ENCODE assay signal across 8 cellular contexts in the genomic region with DNA sequence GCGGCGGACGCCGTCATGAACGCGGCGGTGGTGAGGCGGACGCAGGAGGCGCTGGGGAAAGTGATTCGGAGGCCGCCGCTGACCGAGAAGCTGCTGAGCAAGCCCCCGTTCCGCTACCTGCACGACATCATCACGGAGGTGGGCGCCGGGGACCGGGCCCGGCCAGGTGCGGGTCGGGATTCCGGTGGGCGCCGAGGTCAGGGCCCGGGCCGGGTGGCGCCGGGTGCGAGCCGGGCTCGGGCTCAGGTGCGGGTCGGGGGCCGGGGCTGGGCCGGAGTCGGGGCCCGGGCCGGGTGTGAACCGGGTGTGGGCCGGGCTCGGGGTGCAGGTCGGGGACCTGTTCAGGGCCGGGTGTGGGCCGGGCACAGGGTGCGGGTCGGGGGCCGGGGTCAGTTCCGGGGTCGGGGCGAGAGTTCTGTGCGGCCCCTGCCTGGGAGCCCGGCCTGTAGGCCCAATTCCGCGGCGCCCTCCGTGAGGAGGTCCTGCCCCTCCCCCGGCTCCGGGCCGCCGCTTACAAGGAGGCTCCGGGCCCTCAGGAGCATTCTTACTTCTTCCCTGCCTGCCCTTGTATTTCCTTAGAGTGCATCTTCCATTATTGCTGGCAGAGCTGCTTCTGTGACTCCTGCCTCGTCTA. TPM values are rescaled to one million over a fixed set of nuclear protein-coding genes. Genes with fewer than 3 reads are reported as not detected.
DNase-seq lines count a peak whose midpoint lies in the region; ATAC-seq and TF ChIP-seq lines count a peak whose summit lies in the region.

No MANE protein-coding gene starts in this region.

- H3K27me3 ChIP-seq in thymus (ENCODE audit: control insufficient read depth, insufficient read depth), result no peaks in the 10 kb centered on the region

- intact Hi-C loops in Calu3 (cut with micrococcal nuclease; ENCODE audit: unreplicated experiment) (loop anchor here (5.0 kb wide), 1 partner anchor 33 kb away; the partner anchor contains the start of gene PER2), posterior vena cava (cut with DNase I) (no loop called here)

- DNase-seq in Calu3 (no peak), HK-2 (ENCODE audit: unreplicated experiment) (peak; percentile 13), astrocyte of the hippocampus (ENCODE audit: low read depth, low spot score) (peak; percentile 36), left kidney (ENCODE audit: low read depth, low spot score) (peak; percentile 46), NCI-H2029 (lab: John Stamatoyannopoulos, UW) (no peak), posterior vena cava (ENCODE audit: low spot score) (no peak)

- H3K36me3 Mint-ChIP-seq in Calu3 (ENCODE audit: insufficient read depth, unreplicated experiment), result peaks cover 19% of the 10 kb centered on the region

- TF ChIP-seq CTCF in Calu3 (IDR thresholded peaks at IDR 0.05; ENCODE audit: unreplicated experiment), result no peak

- no peaks in the 10 kb centered on the region for H3K9me3 Mint-ChIP-seq in Calu3 (ENCODE audit: low read depth, unreplicated experiment)

- no peak overlapping the region for H3K27ac ChIP-seq in thymus (ENCODE audit: low read depth)

- no peaks in the 10 kb centered on the region for H3K27me3 Mint-ChIP-seq in Calu3 (ENCODE audit: unreplicated experiment)

- H3K27ac Mint-ChIP-seq in Calu3 (ENCODE audit: unreplicated experiment), result peak overlapping the region; percentile 85

- WGBS in thymus, result 3% methylated on average over 65 of the region's 65 CpGs

- H3K4me3 Mint-ChIP-seq in Calu3 (ENCODE audit: low read depth, unreplicated experiment), result peak overlapping the region; percentile 72

- BruUV-seq in Calu3 (replicated peaks; lab: Mats Ljungman, UMichigan), result no TSS peak

- H3K4me1 Mint-ChIP-seq in Calu3 (ENCODE audit: low read depth, unreplicated experiment), result peaks cover 9% of the 10 kb centered on the region

- no peaks in the 10 kb centered on the region for H3K4me1 ChIP-seq in thymus (ENCODE audit: control insufficient read depth, insufficient read depth, low read length)

- CTCF ChIA-PET in Calu3 (lab: Charles Lee), result no interaction called here

- no peaks in the 10 kb centered on the region for H3K9me3 ChIP-seq in thymus (ENCODE audit: control insufficient read depth)

- peak overlapping the region; percentile 83 for H3K4me3 ChIP-seq in thymus (ENCODE audit: low read length)

- ATAC-seq in GM21360 (IDR thresholded peaks at IDR 0.05; ENCODE audit: unreplicated experiment), result peak; percentile 21

- no peaks in the 10 kb centered on the region for H3K36me3 ChIP-seq in thymus (ENCODE audit: control insufficient read depth, insufficient read depth)

RNA-seq across cellular contexts. Expression of gene TRAF3IP1, which starts 0.4 kb away (rescaled TPM):
- total RNA-seq in Calu3 (2022) (18.6 and 21.2 TPM in 2 replicates), posterior vena cava (10 to 100 TPM; 27.1 to 37.2 TPM)
- 5.1 TPM for polyA plus RNA-seq in thymus

RNA-seq across cellular contexts. Expression of gene PER2, which starts 32.4 kb away (rescaled TPM):
- 14.0 and 14.8 TPM in 2 replicates for total RNA-seq in Calu3 (2022)
- 5.6 TPM for polyA plus RNA-seq in thymus
- 10 to 100 TPM; 10.1 to 16.8 TPM for total RNA-seq in posterior vena cava

Comparison
In these comparisons a context has a peak if more than half of its experiments do, and no peak if none do; other contexts are left out.
1. DNase-seq: peak in HK-2 (single experiment), astrocyte of the hippocampus (single experiment) and left kidney (single experiment); none in Calu3 (single experiment), NCI-H2029 (single experiment) and posterior vena cava (single experiment).